32 cellular contexts compared by ENCODE assay signal in genomic region chr2:235516257-235516656, GRCh38. TPM values are rescaled to one million over a fixed set of nuclear protein-coding genes. Genes with fewer than 3 reads are reported as not detected.
"Had no signal": no experiment of that assay in that cellular context is flagged by ENCODE, and none has a peak within 500 bp of the region (broad histone marks: within the 10 kb centered on the region; RNA-seq: fewer than 3 reads in every experiment).

No MANE protein-coding gene starts in this region.

- H3K27ac ChIP-seq: adrenal gland, body of pancreas, brain microvascular endothelial cell, breast epithelium, VCaP had no signal

- ATAC-seq: activated CD8-positive, alpha-beta T cell treated with anti-CD3 and anti-CD28 coated beads for 36 hours; activated naive CD4-positive, alpha-beta T cell treated with anti-CD3 and anti-CD28 coated beads, Interleukin-2, amount 50 U/mL, for 72 hours; activated T-cell treated with anti-CD3 and anti-CD28 coated beads, Interleukin-2, amount 50 U/mL, for 4 hours; activated T-cell treated with anti-CD3 and anti-CD28 coated beads, Interleukin-2, amount 50 U/mL, for 72 hours; activated T-helper 17 cell treated with anti-CD3 and anti-CD28 coated beads, Interleukin-2, amount 50 U/mL, for 72 hours; body of pancreas had no signal

- H3K9me3 ChIP-seq: adrenal gland, body of pancreas, breast epithelium had no signal

- H3K27me3 ChIP-seq: adrenal gland, body of pancreas, brain microvascular endothelial cell, breast epithelium had no signal

- H3K4me1 ChIP-seq: breast epithelium had no signal

- FAIRE-seq: astrocyte, TTC549 had no signal

- H3K36me3 ChIP-seq: adrenal gland, brain microvascular endothelial cell, breast epithelium had no signal

- H3K4me3 ChIP-seq: adrenal gland, body of pancreas, breast epithelium had no signal

- DNase-seq: activated B cell treated with CpG ODN at 0.5 μM for 24 hours; activated CD4-positive, alpha-beta memory T cell treated with anti-CD3 and anti-CD28 coated beads for 36 hours; activated CD4-positive, alpha-beta T cell treated with anti-CD3 and anti-CD28 coated beads for 4 hours; activated CD4-positive, alpha-beta T cell treated with anti-CD3 and anti-CD28 coated beads, Interleukin-2, amount 10 ng/mL, durations not matched to agents 24 days and 14 days; activated CD4-positive, alpha-beta T cell treated with anti-CD3 and anti-CD28 coated beads, Interleukin-2, amount 50 U/mL, for 1 hour; activated CD4-positive, alpha-beta T cell treated with anti-CD3 and anti-CD28 coated beads, Interleukin-2, amount 50 U/mL, for 4 hours; activated CD4-positive, CD25-positive, alpha-beta regulatory T cell treated with anti-CD3 and anti-CD28 coated beads, Interleukin-2, amount 50 U/mL, for 72 hours; activated CD8-positive, alpha-beta memory T cell treated with anti-CD3 and anti-CD28 coated beads, Interleukin-2, amount 50 U/mL, for 4 hours; activated CD8-positive, alpha-beta T cell treated with anti-CD3 and anti-CD28 coated beads for 36 hours; activated gamma-delta T cell treated with Interleukin-2 at 50 U/mL for 16 hours; activated naive CD4-positive, alpha-beta T cell; activated naive CD4-positive, alpha-beta T cell treated with anti-CD3 and anti-CD28 coated beads for 36 hours; activated naive CD4-positive, alpha-beta T cell treated with anti-CD3 and anti-CD28 coated beads, Interleukin-2, amount 50 U/mL, for 16 hours; activated naive CD8-positive, alpha-beta T cell treated with anti-CD3 and anti-CD28 coated beads for 36 hours; activated T-cell treated with anti-CD3 and anti-CD28 coated beads for 4 hours; activated T-cell treated with anti-CD3 and anti-CD28 coated beads, Interleukin-2, amount 50 U/mL, for 1 hour; activated T-cell treated with anti-CD3 and anti-CD28 coated beads, Interleukin-2, amount 50 U/mL, for 4 hours; activated T-cell treated with anti-CD3 and anti-CD28 coated beads, Interleukin-2, amount 50 U/mL, for 72 hours; adrenal gland; amniotic stem cell; body of pancreas; brain microvascular endothelial cell; central memory CD4-positive, alpha-beta T cell; T-helper 1 cell; T-helper 2 cell; T-helper 9 cell had no signal

RNA-seq across cellular contexts. Expression of gene AGAP1, which starts 22.4 kb away (rescaled TPM):
- total RNA-seq: activated B cell treated with CpG ODN at 0.5 μM for 24 hours had no signal
